ENCODE assay signal across 1 cellular context in genomic region chr3:141900343-141900742, GRCh38.
TF ChIP-seq lines count a peak whose summit lies in the region.

No MANE protein-coding gene starts in this region.

TF ChIP-seq in K562, 482 proteins besides CTCF, POLR2A, EP300 and RAD21 (continued from another document):
- TF ChIP-seq ZNF224 (CRISPR knock-in tag; IDR thresholded peaks at IDR 0.05): no peak
- no peak for TF ChIP-seq RBM22 (IDR thresholded peaks at IDR 0.05; ENCODE audit: low read depth, low read length, poor library complexity, severe bottlenecking)
